23 cellular contexts compared by ENCODE assay signal in the genomic region with DNA sequence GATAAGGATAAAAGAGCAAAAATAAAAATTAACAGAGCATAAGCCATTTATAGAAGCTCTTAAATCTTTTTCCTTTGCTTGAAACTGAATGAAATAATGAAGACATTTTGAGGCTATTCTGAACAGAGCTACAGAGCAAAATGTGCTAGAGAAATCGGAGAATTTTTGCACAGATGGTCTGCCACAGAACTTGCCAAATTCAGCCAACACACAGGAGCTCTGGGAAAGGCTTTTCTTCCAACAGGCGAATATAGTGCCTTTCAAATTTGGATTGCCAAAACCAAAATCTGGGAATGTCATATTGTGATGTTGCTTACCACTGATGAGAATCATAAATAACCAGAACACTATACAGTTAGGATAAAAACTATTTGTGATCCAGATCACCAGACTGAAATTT.
"Had no signal": no experiment of that assay in that cellular context is flagged by ENCODE, and none has a peak within 500 bp of the region (broad histone marks: within the 10 kb centered on the region; RNA-seq: fewer than 3 reads in every experiment).

No MANE protein-coding gene starts in this region.

- H3K27ac ChIP-seq: colonic mucosa, foreskin keratinocyte, hepatocyte, pancreas, psoas muscle, skin epidermis had no signal

- DNase-seq: colonic mucosa; dermis blood vessel endothelial cell; effector CD4-positive, alpha-beta T cell; endodermal cell; erythroblast; left colon; mammary epithelial cell; mucosa of descending colon; naive thymus-derived CD8-positive, alpha-beta T cell; nucleus accumbens; pancreas; psoas muscle; retina; stimulated activated CD4-positive, alpha-beta T cell treated with anti-CD3 and anti-CD28 coated beads, Interleukin-2, amount 100 ng/mL, for 24 hours; stimulated activated CD4-positive, alpha-beta T cell treated with anti-CD3 and anti-CD28 coated beads, Interleukin-4, amount 100 ng/mL, for 4 hours; stimulated activated naive B cell treated with anti-CD40 and anti-IgM and Interleukin-4, amounts not matched to agents 10 μg/mL and 1 μg/mL and 100 μg/mL, for 72 hours; stimulated activated naive CD8-positive, alpha-beta T cell treated with anti-CD3 and anti-CD28 coated beads, Interleukin-15, amount 100 ng/mL, for 72 hours; trophoblast cell had no signal

- ATAC-seq: left colon; mucosa of descending colon; naive thymus-derived CD8-positive, alpha-beta T cell; pancreas; psoas muscle; sciatic nerve; stimulated activated naive B cell treated with anti-CD40 and anti-IgM and Interleukin-4, amounts not matched to agents 10 μg/mL and 1 μg/mL and 100 μg/mL, for 72 hours; stimulated activated naive CD8-positive, alpha-beta T cell treated with anti-CD3 and anti-CD28 coated beads, Interleukin-15, amount 100 ng/mL, for 72 hours had no signal

- H3K4me3 Mint-ChIP-seq: central memory CD8-positive, alpha-beta T cell; endodermal cell; naive thymus-derived CD8-positive, alpha-beta T cell; stimulated activated naive B cell treated with anti-CD40 and anti-IgM and Interleukin-4, amounts not matched to agents 10 μg/mL and 1 μg/mL and 100 μg/mL, for 72 hours; stimulated activated naive CD8-positive, alpha-beta T cell treated with anti-CD3 and anti-CD28 coated beads, Interleukin-15, amount 100 ng/mL, for 72 hours had no signal

- H3K36me3 Mint-ChIP-seq: naive thymus-derived CD8-positive, alpha-beta T cell; stimulated activated naive B cell treated with anti-CD40 and anti-IgM and Interleukin-4, amounts not matched to agents 10 μg/mL and 1 μg/mL and 100 μg/mL, for 72 hours had no signal

- H3K36me3 ChIP-seq: colonic mucosa, pancreas had no signal

- H2AFZ ChIP-seq: hepatocyte had no signal

- H3K9me3 ChIP-seq: colonic mucosa, mucosa of descending colon, pancreas, psoas muscle had no signal

- H3K9me3 Mint-ChIP-seq: endodermal cell had no signal

- H3K4me2 ChIP-seq: hepatocyte had no signal

- H3K4me1 ChIP-seq: colonic mucosa, foreskin keratinocyte, pancreas, psoas muscle had no signal

- H3K27me3 ChIP-seq: colonic mucosa, foreskin keratinocyte, hepatocyte, pancreas had no signal

- H3K27me3 Mint-ChIP-seq: central memory CD8-positive, alpha-beta T cell; naive thymus-derived CD8-positive, alpha-beta T cell; stimulated activated naive B cell treated with anti-CD40 and anti-IgM and Interleukin-4, amounts not matched to agents 10 μg/mL and 1 μg/mL and 100 μg/mL, for 72 hours; stimulated activated naive CD8-positive, alpha-beta T cell treated with anti-CD3 and anti-CD28 coated beads, Interleukin-15, amount 100 ng/mL, for 72 hours had no signal

- H3K27ac Mint-ChIP-seq: endodermal cell; naive thymus-derived CD8-positive, alpha-beta T cell; stimulated activated naive B cell treated with anti-CD40 and anti-IgM and Interleukin-4, amounts not matched to agents 10 μg/mL and 1 μg/mL and 100 μg/mL, for 72 hours; stimulated activated naive CD8-positive, alpha-beta T cell treated with anti-CD3 and anti-CD28 coated beads, Interleukin-15, amount 100 ng/mL, for 72 hours had no signal

- H3K4me1 Mint-ChIP-seq: central memory CD8-positive, alpha-beta T cell; endodermal cell; naive thymus-derived CD8-positive, alpha-beta T cell; stimulated activated naive B cell treated with anti-CD40 and anti-IgM and Interleukin-4, amounts not matched to agents 10 μg/mL and 1 μg/mL and 100 μg/mL, for 72 hours; stimulated activated naive CD8-positive, alpha-beta T cell treated with anti-CD3 and anti-CD28 coated beads, Interleukin-15, amount 100 ng/mL, for 72 hours had no signal

- H3K4me3 ChIP-seq: colonic mucosa, hepatocyte, mucosa of descending colon, pancreas, psoas muscle, skin epidermis had no signal

- H3K79me2 ChIP-seq: hepatocyte had no signal
